Comparison of ENCODE assay signal across 8 cellular contexts in genomic region chr12:64678248-64678647, GRCh38.
DNase-seq lines count a peak whose midpoint lies in the region; TF ChIP-seq lines count a peak whose summit lies in the region.

No MANE protein-coding gene starts in this region.

- TF ChIP-seq EP300 in transverse colon (IDR thresholded peaks at IDR 0.05; ENCODE audit: low read depth): no peak

- no peaks in the 10 kb centered on the region for H3K27me3 Mint-ChIP-seq in MCF 10A (ENCODE audit: insufficient read depth, unreplicated experiment)

- H3K4ac ChIP-seq in neuronal stem cell (ENCODE audit: low read length): no peak overlapping the region

- no peak overlapping the region for H2AK5ac ChIP-seq in neuronal stem cell (ENCODE audit: low read depth, low read length)

- H2BK120ac ChIP-seq in neuronal stem cell (ENCODE audit: low read depth, low read length): no peak overlapping the region

- H2BK5ac ChIP-seq in neuronal stem cell (ENCODE audit: low read length): no peak overlapping the region

- H3K9me2 ChIP-seq in PC-9 (ENCODE audit: insufficient read depth): no peaks in the 10 kb centered on the region

- intact Hi-C loops in breast epithelium (cut with DNase I; ENCODE audit: low total_unique reads): no loop called here
- intact Hi-C loops in MCF 10A (cut with micrococcal nuclease): loop anchor here (2.0 kb wide), 1 partner anchor 117 kb away; no protein-coding TSS in a partner anchor
- intact Hi-C loops in PC-9 (cut with micrococcal nuclease; ENCODE audit: unreplicated experiment): loop anchor here (2.0 to 10.0 kb wide), 3 partner anchors 53 to 763 kb away; partner anchors contain the start of gene RASSF3
- intact Hi-C loops in transverse colon (cut with DNase I; ENCODE audit: low total_unique reads): no loop called here

- H3K79me2 ChIP-seq in PC-9 (ENCODE audit: low read depth): peaks cover 90% of the 10 kb centered on the region

- H3K4me3 ChIP-seq in breast epithelium (no peak overlapping the region), PC-9 (no peak overlapping the region), esophagus (ENCODE audit: low read depth in 1 of 2, low read length in 2 of 2) (no peak overlapping the region), transverse colon (no peak overlapping the region), neuronal stem cell (ENCODE audit: low read length in 2 of 2) (no peak overlapping the region)

- no peaks in the 10 kb centered on the region for H4K20me1 ChIP-seq in PC-9 (ENCODE audit: insufficient read depth)

- WGBS in esophagus, 2 donors: 81 to 84% methylated on average over 2 of the region's 2 CpGs
- 70 to 89% methylated on average over 1 to 2 of the region's 2 CpGs for WGBS in transverse colon (ENCODE audit: low coverage in 1 of 2), 2 donors
- whole genome bisulfite sequencing in neuronal stem cell (ENCODE audit: extremely low coverage in 2 of 2, insufficient read length in 2 of 2, insufficient replicate concordance in 1 of 2), 2 donors: no CpG with 5 or more reads among the region's 2 CpGs

- H3K27ac Mint-ChIP-seq in MCF 10A (ENCODE audit: low read depth, unreplicated experiment): no peak overlapping the region

- no peaks in the 10 kb centered on the region for H3K27me3 ChIP-seq in breast epithelium
- H3K27me3 ChIP-seq in PC-9 (ENCODE audit: insufficient read depth, low read depth): no peaks in the 10 kb centered on the region
- H3K27me3 ChIP-seq in esophagus (ENCODE audit: control insufficient read depth in 1 of 2, insufficient read depth in 2 of 2, low read length in 2 of 2): no peaks in the 10 kb centered on the region
- H3K27me3 ChIP-seq in transverse colon: no peaks in the 10 kb centered on the region
- H3K27me3 ChIP-seq in neuronal stem cell (ENCODE audit: control insufficient read depth in 3 of 3, insufficient read depth in 3 of 3, low read depth in 1 of 3, low read length in 3 of 3): no peaks in the 10 kb centered on the region

- H2BK15ac ChIP-seq in neuronal stem cell (ENCODE audit: low read length): no peak overlapping the region

- H2AFZ ChIP-seq in PC-9 (no peak overlapping the region), neuronal stem cell (ENCODE audit: low read length) (no peak overlapping the region)

- H3K4me3 Mint-ChIP-seq in MCF 10A (ENCODE audit: unreplicated experiment): no peak overlapping the region

- H3K4me2 ChIP-seq in PC-9 (0 out of 2 replicates have a peak overlapping the region, but pooled peaks have one; percentile 0), neuronal stem cell (ENCODE audit: insufficient read depth, low read length, poor library complexity, severe bottlenecking) (no peak overlapping the region)

- H3K36me3 ChIP-seq in breast epithelium: no peaks in the 10 kb centered on the region
- no peaks in the 10 kb centered on the region for H3K36me3 ChIP-seq in PC-9 (ENCODE audit: low read depth)
- H3K36me3 ChIP-seq in esophagus (ENCODE audit: control insufficient read depth in 2 of 2, insufficient read depth in 2 of 2, low read length in 1 of 2): no peaks in the 10 kb centered on the region
- H3K36me3 ChIP-seq in transverse colon: no peaks in the 10 kb centered on the region
- H3K36me3 ChIP-seq in neuronal stem cell (replicated peaks in 1 of 2; ENCODE audit: control insufficient read depth in 2 of 2, insufficient read depth in 2 of 2, low read length in 2 of 2): no peaks in the 10 kb centered on the region

- in situ Hi-C loops in transverse colon (cut with MboI; ENCODE audit: low pct_ligation_motif_present in 1 of 4, low pct_unique_long_range_greater_than_20kb in 1 of 4, low sequenced_read_pairs in 3 of 4): loop anchor here in 1 of 4 donors (10.0 kb wide), 1 partner anchor 53 kb away; no protein-coding TSS in a partner anchor

- H4K8ac ChIP-seq in neuronal stem cell (ENCODE audit: low read depth, low read length): no peak overlapping the region

- H3K9ac ChIP-seq in neuronal stem cell (ENCODE audit: low read depth, low read length, poor library complexity): no peak overlapping the region

- CTCF ChIA-PET in MCF 10A (lab: Yijun Ruan, JAX) (interaction anchor here (0.8 to 10.7 kb wide), 9 partner anchors 9 to 129 kb away, joined by 3 to 98 read pairs (median 5); partner anchors contain the start of gene RASSF3), PC-9 (lab: Charles Lee) (no interaction called here)

- no peak for DNase-seq in breast epithelium (ENCODE audit: low spot score in 2 of 2)
- no peak for DNase-seq in MCF 10A (ENCODE audit: unreplicated experiment)
- DNase-seq in PC-9: peak in 1 of 2 experiments; percentile 47
- DNase-seq in transverse colon: no peak
- DNase-seq in stimulated activated naive CD4-positive, alpha-beta T cell treated with Interleukin-2 at 50 U/mL for 16 hours (lab: John Stamatoyannopoulos, UW): no peak
- no peak for DNase-seq in neuronal stem cell (ENCODE audit: low spot score)
- DNase-seq in activated effector memory CD4-positive, alpha-beta T cell treated with Interleukin-2 at 50 U/mL for 16 hours: no peak

- H3K9me3 ChIP-seq in breast epithelium (no peaks in the 10 kb centered on the region), PC-9 (ENCODE audit: insufficient read depth, low read depth) (no peaks in the 10 kb centered on the region), esophagus (ENCODE audit: control insufficient read depth in 2 of 2, insufficient read depth in 1 of 2, low read depth in 1 of 2, low read length in 1 of 2) (no peaks in the 10 kb centered on the region), transverse colon (no peaks in the 10 kb centered on the region), neuronal stem cell (replicated peaks in 1 of 2; ENCODE audit: control insufficient read depth in 2 of 2, insufficient read depth in 1 of 2, low read depth in 1 of 2, low read length in 2 of 2) (no peaks in the 10 kb centered on the region)

- BruUV-seq in MCF 10A (replicated peaks; lab: Mats Ljungman, UMichigan) (no TSS peak), PC-9 (replicated peaks; lab: Mats Ljungman, UMichigan) (no TSS peak)

- H3K36me3 Mint-ChIP-seq in MCF 10A (ENCODE audit: insufficient read depth, unreplicated experiment): no peaks in the 10 kb centered on the region

- peaks cover 43% of the 10 kb centered on the region for H3K4me1 Mint-ChIP-seq in MCF 10A (ENCODE audit: insufficient read depth, unreplicated experiment)

- H3K4me1 ChIP-seq in breast epithelium (peaks cover 0 to 11% of the 10 kb centered on the region in 2 donors), PC-9 (replicated peaks; ENCODE audit: insufficient read depth) (peaks cover 67% of the 10 kb centered on the region), esophagus (ENCODE audit: control insufficient read depth in 2 of 2, insufficient read depth in 2 of 2, low read length in 1 of 2) (peaks cover 0 to 5% of the 10 kb centered on the region in 2 donors), transverse colon (peaks cover 64 to 87% (median 70%) of the 10 kb centered on the region in 4 donors), neuronal stem cell (ENCODE audit: control insufficient read depth in 2 of 2, insufficient read depth in 1 of 2, low read depth in 1 of 2, low read length in 2 of 2) (peaks cover 2 to 22% of the 10 kb centered on the region in 2 donors)

- H3K79me1 ChIP-seq in neuronal stem cell (ENCODE audit: low read depth, low read length): peaks cover 3% of the 10 kb centered on the region

- POLR2A ChIA-PET in MCF 10A (lab: Yijun Ruan, JAX): interaction anchor here (0.8 to 5.4 kb wide), 6 partner anchors 8 to 69 kb away, joined by 3 to 124 read pairs (median 24); partner anchors contain the start of gene RASSF3
- POLR2A ChIA-PET in PC-9 (lab: Charles Lee; ENCODE audit: unreplicated experiment): no interaction called here

- H3K9me3 Mint-ChIP-seq in MCF 10A (ENCODE audit: unreplicated experiment): no peaks in the 10 kb centered on the region

- no peak overlapping the region for H2BK12ac ChIP-seq in neuronal stem cell (ENCODE audit: low read length)

- TF ChIP-seq POLR2A in breast epithelium (IDR thresholded peaks at IDR 0.05) (no peak), transverse colon (IDR thresholded peaks at IDR 0.05) (no peak)

- peak overlapping the region; percentile 17 to 50 for H3K27ac ChIP-seq in breast epithelium
- H3K27ac ChIP-seq in PC-9: peak overlapping the region; percentile 91
- peak overlapping the region; percentile 15 to 48 for H3K27ac ChIP-seq in esophagus (ENCODE audit: low read depth in 2 of 2, low read length in 1 of 2)
- H3K27ac ChIP-seq in transverse colon: peak overlapping the region; percentile 80 to 90 (median 87)
- H3K27ac ChIP-seq in neuronal stem cell (replicated peaks; ENCODE audit: low read length): no peak overlapping the region

- no peak for TF ChIP-seq CTCF in breast epithelium (IDR thresholded peaks at IDR 0.05)
- TF ChIP-seq CTCF in MCF 10A (IDR thresholded peaks at IDR 0.05; ENCODE audit: unreplicated experiment): no peak
- no peak; the same call in 1 of the 2 replicates for TF ChIP-seq CTCF in PC-9 (conservative IDR thresholded peaks at IDR 0.05)
- TF ChIP-seq CTCF in transverse colon (IDR thresholded peaks at IDR 0.05): peak in 2 of 5 experiments; percentile 24 to 38

- peaks cover 58% of the 10 kb centered on the region for H3F3A ChIP-seq in PC-9 (ENCODE audit: insufficient read depth, low read depth)

- no peak overlapping the region for H3K18ac ChIP-seq in neuronal stem cell (ENCODE audit: low read length)

- H3K23ac ChIP-seq in neuronal stem cell (ENCODE audit: low read depth, low read length, poor library complexity): no peak overlapping the region

- H4K91ac ChIP-seq in neuronal stem cell (ENCODE audit: low read depth, low read length, poor library complexity): no peak overlapping the region

- H3K14ac ChIP-seq in neuronal stem cell (ENCODE audit: low read length): no peak overlapping the region

Comparison
In these comparisons a context has a peak if more than half of its experiments do, and no peak if none do; other contexts are left out.
1. intact Hi-C loops: an anchor here in MCF 10A (2.0 kb wide) and PC-9 (2.0 to 10.0 kb wide); none called in breast epithelium and transverse colon.